10 cellular contexts compared by ENCODE assay signal in genomic region chr1:26890467-26890796, GRCh38. TPM values are rescaled to one million over a fixed set of nuclear protein-coding genes. Genes with fewer than 3 reads are reported as not detected.
DNase-seq lines count a peak whose midpoint lies in the region; ATAC-seq and TF ChIP-seq lines count a peak whose summit lies in the region.
"Had no signal": no experiment of that assay in that cellular context is flagged by ENCODE, and none has a peak within 500 bp of the region (broad histone marks: within the 10 kb centered on the region; RNA-seq: fewer than 3 reads in every experiment).

No MANE protein-coding gene starts in this region.

- H3K9me3 Mint-ChIP-seq in activated naive CD8-positive, alpha-beta T cell (ENCODE audit: low read depth): no peaks in the 10 kb centered on the region

- no peaks in the 10 kb centered on the region for H3K27me3 ChIP-seq in iPS-18a (ENCODE audit: control insufficient read depth, insufficient read depth, low read length)
- H3K27me3 ChIP-seq in stomach: no peaks in the 10 kb centered on the region

- H3K4me3 ChIP-seq in iPS-18a (ENCODE audit: low read length) (peak overlapping the region; percentile 82), stomach (peak overlapping the region; percentile 73 to 95 (median 86))

- no peak for TF ChIP-seq POLR2A in stomach (IDR thresholded peaks at IDR 0.05)

- H3K27me3 Mint-ChIP-seq in activated naive CD8-positive, alpha-beta T cell: no peaks in the 10 kb centered on the region

- peak overlapping the region; percentile 41 for H3K9ac ChIP-seq in iPS-18a (ENCODE audit: low read length)

- TF ChIP-seq CTCF in stomach (IDR thresholded peaks at IDR 0.05): no peak

- intact Hi-C loops in stomach (cut with DNase I; ENCODE audit: low total_unique reads): no loop called here

- H3K9me3 ChIP-seq in iPS-18a (ENCODE audit: control insufficient read depth, low read depth, low read length) (no peaks in the 10 kb centered on the region), stomach (no peaks in the 10 kb centered on the region)

- peaks cover 26% of the 10 kb centered on the region for H3K4me1 Mint-ChIP-seq in activated naive CD8-positive, alpha-beta T cell (ENCODE audit: low read depth)

- H3K36me3 ChIP-seq in iPS-18a (ENCODE audit: control insufficient read depth, low read depth, low read length): peaks cover 35% of the 10 kb centered on the region
- H3K36me3 ChIP-seq in stomach: peaks cover 56 to 78% (median 75%) of the 10 kb centered on the region in 4 donors

- WGBS in stomach, 5 donors: 2 to 3% (median 2%) methylated on average over 5 to 12 of the region's 12 CpGs

- TF ChIP-seq EP300 in stomach (IDR thresholded peaks at IDR 0.05): no peak

- H3K27ac ChIP-seq in iPS-18a (ENCODE audit: low read length) (no peak overlapping the region), stomach (peak overlapping the region; percentile 80 to 96 (median 91))

- no peaks in the 10 kb centered on the region for H3K4me1 ChIP-seq in iPS-18a (ENCODE audit: control insufficient read depth, low read depth, low read length)
- peaks cover 20 to 37% (median 31%) of the 10 kb centered on the region in 4 donors for H3K4me1 ChIP-seq in stomach

- peaks cover 6% of the 10 kb centered on the region for H3K36me3 Mint-ChIP-seq in activated naive CD8-positive, alpha-beta T cell

- peak overlapping the region; percentile 97 for H3K4me3 Mint-ChIP-seq in activated naive CD8-positive, alpha-beta T cell

- peak overlapping the region; percentile 92 for H3K27ac Mint-ChIP-seq in activated naive CD8-positive, alpha-beta T cell

- ATAC-seq in GM19035 (IDR thresholded peaks at IDR 0.05; ENCODE audit: unreplicated experiment) (peak; percentile 10), HG03066 (IDR thresholded peaks at IDR 0.05; ENCODE audit: low read depth, unreplicated experiment) (peak; percentile 23)

- DNase-seq in stomach (no peak), NCI-H524 (lab: John Stamatoyannopoulos, UW) (no peak), dermis blood vessel endothelial cell (no peak), RPMI8226 (no peak)

RNA-seq across cellular contexts. Expression of gene GPN2, which starts 0.3 kb away (rescaled TPM):
- total RNA-seq in stomach (10 to 100 TPM in 2 of 5 donors, 1 to 10 TPM in 3; 5.4 to 66.3 (median 9.9) TPM), dermis blood vessel endothelial cell (9.4 and 10.7 TPM in 2 replicates)
- polyA plus RNA-seq in stomach: 10 to 100 TPM; 11.2 to 20.6 (median 15.6) TPM

RNA-seq across cellular contexts. Expression of gene GPATCH3, which starts 9.8 kb away (rescaled TPM):
- total RNA-seq in stomach: 10 to 100 TPM in 3 of 5 donors, 1 to 10 TPM in 2; 3.1 to 42.0 (median 10.3) TPM
- polyA plus RNA-seq in stomach: 10 to 100 TPM; 13.5 to 21.8 (median 18.3) TPM
- total RNA-seq in dermis blood vessel endothelial cell: 10.7 and 11.2 TPM in 2 replicates

RNA-seq across cellular contexts. Expression of gene NR0B2, which starts 23.3 kb away (rescaled TPM):
- total RNA-seq in stomach (10 to 100 TPM in 2 of 5 donors, 1 to 10 TPM in 1, not detected in 2; 8.3 to 31.2 (median 21.7) TPM), dermis blood vessel endothelial cell (not detected in 2 replicates)
- polyA plus RNA-seq in stomach: 10 to 100 TPM; 10.7 to 63.3 (median 39.1) TPM
- total RNA-seq: activated CD8-positive, alpha-beta memory T cell treated with anti-CD3 and anti-CD28 coated beads for 36 hours; subcutaneous adipose tissue had no signal

RNA-seq across cellular contexts. Expression of gene SFN, which starts 27.5 kb away (rescaled TPM):
- total RNA-seq in stomach (100 to 1,000 TPM in 1 of 5 donors, 10 to 100 TPM in 4; 17.4 to 109 (median 78.1) TPM), dermis blood vessel endothelial cell (0.51 and 0.70 TPM in 2 replicates)
- 100 to 1,000 TPM in 2 of 3 donors, 10 to 100 TPM in 1; 77.6 to 410 (median 146) TPM for polyA plus RNA-seq in stomach
- total RNA-seq: subcutaneous adipose tissue had no signal

RNA-seq across cellular contexts. Expression of gene NUDC, which starts 31.1 kb away (rescaled TPM):
- 10 to 100 TPM; 20.0 to 88.1 (median 33.5) TPM for total RNA-seq in stomach
- 10 to 100 TPM; 58.6 to 80.6 (median 71.7) TPM for polyA plus RNA-seq in stomach
- total RNA-seq in dermis blood vessel endothelial cell: 20.4 and 33.3 TPM in 2 replicates
